9 cellular contexts compared by ENCODE assay signal in the genomic region with DNA sequence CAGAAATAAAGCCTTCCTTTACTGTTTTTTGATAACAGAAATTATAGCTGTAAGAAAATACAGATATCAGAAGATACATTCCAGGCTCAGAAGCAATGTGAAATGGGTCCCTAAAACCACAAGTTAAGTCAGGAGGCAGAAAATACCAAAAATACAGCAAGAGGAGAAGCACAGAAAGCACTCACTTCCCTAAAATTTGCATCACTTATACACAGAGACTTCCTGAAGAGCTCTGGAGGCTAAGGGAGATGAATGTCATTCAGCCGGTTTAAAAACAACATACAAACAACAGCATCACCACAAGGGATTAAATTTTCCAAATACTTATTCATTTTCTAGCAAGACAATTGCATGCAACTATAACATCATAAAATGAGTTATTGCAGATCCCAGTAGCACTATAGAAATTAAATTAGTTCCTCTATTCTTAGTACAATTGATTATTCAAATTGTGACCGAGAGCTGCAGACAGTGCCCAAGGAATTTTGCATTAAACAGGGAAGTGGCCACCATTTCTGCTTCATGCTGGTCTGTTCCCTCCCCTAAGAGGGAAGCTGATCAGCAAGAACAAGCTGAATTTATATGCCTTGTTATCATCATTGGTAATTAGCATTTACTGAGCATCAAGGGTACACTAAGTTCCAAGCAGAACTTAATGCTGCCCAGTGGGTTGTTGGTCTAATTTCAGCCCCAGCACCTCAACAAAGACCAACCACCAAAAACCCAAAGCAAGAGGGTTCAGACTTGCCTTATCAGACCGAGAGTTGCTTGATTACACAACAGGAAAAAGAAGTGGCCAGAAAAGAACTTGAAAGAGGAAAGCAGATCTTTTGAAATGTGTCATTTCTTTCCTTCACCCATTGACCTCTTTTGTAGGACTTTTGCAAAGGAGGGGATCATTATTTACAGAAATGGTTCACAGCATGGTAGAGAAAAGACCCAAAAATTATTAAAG.
DNase-seq lines count a peak whose midpoint lies in the region; ATAC-seq and TF ChIP-seq lines count a peak whose summit lies in the region.
"Had no signal": no experiment of that assay in that cellular context is flagged by ENCODE, and none has a peak within 500 bp of the region (broad histone marks: within the 10 kb centered on the region; RNA-seq: fewer than 3 reads in every experiment).

No MANE protein-coding gene starts in this region.

- H3K27ac Mint-ChIP-seq in memory B cell, result no peak overlapping the region

- H3K36me3 Mint-ChIP-seq in memory B cell, result peaks cover 4% of the 10 kb centered on the region

- H3K36me3 ChIP-seq in SJCRH30, result no peaks in the 10 kb centered on the region

- peaks cover 13% of the 10 kb centered on the region for H3K4me1 Mint-ChIP-seq in memory B cell

- ATAC-seq in GM18868 (IDR thresholded peaks at IDR 0.05; ENCODE audit: unreplicated experiment) (peak; percentile 89), HG02798 (IDR thresholded peaks at IDR 0.05; ENCODE audit: poor library complexity, unreplicated experiment) (peak; percentile 73), memory B cell (ENCODE audit: low read depth) (peak; percentile 62), foreskin keratinocyte (no peak)
- ATAC-seq: Panc1 had no signal

- H3K27me3 Mint-ChIP-seq in memory B cell, result no peaks in the 10 kb centered on the region

- H3K4me1 ChIP-seq in SJCRH30, result no peaks in the 10 kb centered on the region
- H3K4me1 ChIP-seq in foreskin keratinocyte, result no peaks in the 10 kb centered on the region

- no peaks in the 10 kb centered on the region for H3K27me3 ChIP-seq in SJCRH30
- H3K27me3 ChIP-seq in foreskin keratinocyte, result no peaks in the 10 kb centered on the region

- H3K27ac ChIP-seq in SJCRH30 (no peak overlapping the region), foreskin keratinocyte (no peak overlapping the region)

- no peaks in the 10 kb centered on the region for H3K9me3 ChIP-seq in SJCRH30 (replicated peaks)

- peaks cover 11% of the 10 kb centered on the region for H3K9me3 Mint-ChIP-seq in memory B cell

- no peak overlapping the region for H3K4me3 ChIP-seq in SJCRH30

- peak; percentile 98 for DNase-seq in MV-4-11 (lab: John Stamatoyannopoulos, UW)
- DNase-seq in memory B cell (ENCODE audit: low spot score in 2 of 2), result no peak
- DNase-seq in activated naive CD4-positive, alpha-beta T cell (lab: John Stamatoyannopoulos, UW), result no peak
- DNase-seq in SJCRH30, result no peak
- DNase-seq in GM19238 (ENCODE audit: insufficient read length, low spot score), result no peak
- no peak for DNase-seq in foreskin keratinocyte

- H3K4me3 Mint-ChIP-seq in memory B cell, result peak overlapping the region; percentile 30

- no peak for TF ChIP-seq CTCF in foreskin keratinocyte (conservative IDR thresholded peaks at IDR 0.05)
